ENCODE assay signal across 10 cellular contexts in the genomic region with DNA sequence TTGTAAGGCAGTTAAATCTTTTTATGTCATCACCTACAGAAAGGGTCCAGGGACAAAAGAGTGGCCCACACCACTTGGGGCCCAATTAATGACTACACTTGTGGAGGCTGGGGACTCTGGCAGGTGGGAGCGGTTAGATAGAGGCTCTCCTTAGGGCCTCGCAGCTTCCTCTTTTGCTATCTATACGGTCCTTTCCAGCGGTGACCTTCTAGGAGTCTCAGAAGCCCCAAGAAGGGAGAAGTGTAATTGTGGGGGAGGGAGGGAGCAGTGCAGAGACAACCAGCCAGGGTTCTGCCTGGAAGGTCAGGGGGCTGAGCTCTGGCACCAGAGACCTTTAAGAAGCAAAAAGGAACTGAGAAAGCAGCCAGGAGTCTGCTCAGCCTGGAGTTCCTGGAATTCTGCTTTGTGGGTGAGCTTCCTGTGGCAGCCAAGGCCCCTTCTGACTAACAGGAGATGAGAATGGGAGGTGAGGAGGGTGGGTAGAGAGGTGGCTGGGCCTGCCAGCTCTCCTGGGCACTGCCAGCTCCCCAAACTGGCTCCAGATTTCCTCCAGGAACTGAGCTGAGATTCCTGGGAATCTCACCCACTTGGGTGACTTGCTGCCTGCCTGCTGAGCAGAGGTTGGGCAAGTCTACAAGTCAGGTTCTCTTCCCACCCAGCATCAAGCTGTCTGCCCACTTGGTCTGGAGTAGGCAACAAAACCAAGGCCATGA. TPM values are rescaled to one million over a fixed set of nuclear protein-coding genes. Genes with fewer than 3 reads are reported as not detected.
DNase-seq lines count a peak whose midpoint lies in the region; ATAC-seq and TF ChIP-seq lines count a peak whose summit lies in the region.
"Had no signal": no experiment of that assay in that cellular context is flagged by ENCODE, and none has a peak within 500 bp of the region (broad histone marks: within the 10 kb centered on the region; RNA-seq: fewer than 3 reads in every experiment).

No MANE protein-coding gene starts in this region.

- peak; percentile 75 for ATAC-seq in stimulated activated naive CD8-positive, alpha-beta T cell treated with anti-CD3 and anti-CD28 coated beads, Interleukin-15, Interleukin-2, amounts not matched to agents 100 U/mL and 50 U/mL, for 24 hours
- ATAC-seq in stimulated activated naive CD8-positive, alpha-beta T cell treated with anti-CD3 and anti-CD28 coated beads, Interleukin-15, amount 100 ng/mL, for 72 hours: no peak
- ATAC-seq in Panc1: no peak; the same call in 1 of the 2 replicates
- ATAC-seq in heart left ventricle: peak in 3 of 4 donors; percentile 24 to 43 (median 36)
- no peak for ATAC-seq in HG03521 (IDR thresholded peaks at IDR 0.05; ENCODE audit: unreplicated experiment)

- intact Hi-C loops in Panc1 (cut with micrococcal nuclease; ENCODE audit: unreplicated experiment): no loop called here
- intact Hi-C loops in heart left ventricle (cut with DNase I): no loop called here

- H3K4me3 Mint-ChIP-seq in stimulated activated naive CD8-positive, alpha-beta T cell treated with anti-CD3 and anti-CD28 coated beads, Interleukin-15, amount 100 ng/mL, for 72 hours: peak overlapping the region in 1 of 2 donors; percentile 66
- H3K4me3 Mint-ChIP-seq: brain had no signal

- H3K9me3 ChIP-seq in Panc1 (ENCODE audit: control insufficient read depth, insufficient read depth, low read depth, low read length): no peaks in the 10 kb centered on the region
- no peaks in the 10 kb centered on the region for H3K9me3 ChIP-seq in heart left ventricle

- no peak for TF ChIP-seq CTCF in Panc1 (IDR thresholded peaks at IDR 0.05)
- TF ChIP-seq CTCF in heart left ventricle (IDR thresholded peaks at IDR 0.05): no peak
- TF ChIP-seq CTCF in brain microvascular endothelial cell (IDR thresholded peaks at IDR 0.05; ENCODE audit: low read depth, low read length, missing control alignments): no peak

- no peak overlapping the region for H3K4me3 ChIP-seq in Panc1 (ENCODE audit: low read depth in 2 of 2, low read length in 2 of 2)
- H3K4me3 ChIP-seq in heart left ventricle: no peak overlapping the region
- H3K4me3 ChIP-seq in brain microvascular endothelial cell (ENCODE audit: low read depth, low read length): no peak overlapping the region
- H3K4me3 ChIP-seq: SK-N-MC had no signal

- DNase-seq in stimulated activated naive CD8-positive, alpha-beta T cell treated with anti-CD3 and anti-CD28 coated beads, Interleukin-15, Interleukin-2, amounts not matched to agents 100 U/mL and 50 U/mL, for 24 hours: no peak
- DNase-seq in stimulated activated naive CD8-positive, alpha-beta T cell treated with anti-CD3 and anti-CD28 coated beads, Interleukin-15, amount 100 ng/mL, for 72 hours: no peak
- no peak for DNase-seq in Panc1 (ENCODE audit: low read depth, low spot score)
- no peak for DNase-seq in heart left ventricle
- DNase-seq in NCI-H128 (lab: John Stamatoyannopoulos, UW; ENCODE audit: unreplicated experiment): no peak
- DNase-seq in activated naive CD4-positive, alpha-beta T cell treated with Interleukin-2 at 50 U/mL for 16 hours: no peak
- no peak for DNase-seq in brain microvascular endothelial cell

- peak overlapping the region in 1 of 2 donors; percentile 86 for H3K27ac Mint-ChIP-seq in stimulated activated naive CD8-positive, alpha-beta T cell treated with anti-CD3 and anti-CD28 coated beads, Interleukin-15, amount 100 ng/mL, for 72 hours

- POLR2A ChIA-PET in Panc1 (lab: Charles Lee): interaction anchor here (0.6 kb wide), 1 partner anchor 24 kb away, joined by 3 read pairs; no protein-coding TSS in a partner anchor

- in situ Hi-C loops in Panc1 (cut with HindIII; ENCODE audit: low pct_unique_long_range_greater_than_20kb, low sequenced_read_pairs): no loop called here
- in situ Hi-C loops in brain microvascular endothelial cell (cut with HindIII; ENCODE audit: low pct_ligation_motif_present, low sequenced_read_pairs): no loop called here

- no TSS peak for BruUV-seq in Panc1 (replicated peaks; lab: Mats Ljungman, UMichigan)

- no peaks in the 10 kb centered on the region for H3K9me3 Mint-ChIP-seq in stimulated activated naive CD8-positive, alpha-beta T cell treated with anti-CD3 and anti-CD28 coated beads, Interleukin-15, amount 100 ng/mL, for 72 hours
- H3K9me3 Mint-ChIP-seq: brain had no signal

- H3K36me3 ChIP-seq in Panc1 (ENCODE audit: control insufficient read depth, insufficient read depth, low read length) (no peaks in the 10 kb centered on the region), heart left ventricle (no peaks in the 10 kb centered on the region), brain microvascular endothelial cell (replicated peaks) (no peaks in the 10 kb centered on the region)

- CTCF ChIA-PET in Panc1 (lab: Charles Lee): no interaction called here

- 51 to 70% (median 59%) methylated on average over 4 of the region's 4 CpGs for WGBS in heart left ventricle, 4 donors

- TF ChIP-seq POLR2A in heart left ventricle (IDR thresholded peaks at IDR 0.05): no peak

- H3K27me3 Mint-ChIP-seq in stimulated activated naive CD8-positive, alpha-beta T cell treated with anti-CD3 and anti-CD28 coated beads, Interleukin-15, amount 100 ng/mL, for 72 hours: no peaks in the 10 kb centered on the region

- peaks cover 16% of the 10 kb centered on the region for H3K4me1 ChIP-seq in Panc1 (ENCODE audit: control insufficient read depth, insufficient read depth, low read length)
- H3K4me1 ChIP-seq in heart left ventricle: peaks cover 0 to 35% (median 8%) of the 10 kb centered on the region in 12 donors

- H3K27ac ChIP-seq in Panc1 (ENCODE audit: low read length): peak overlapping the region; percentile 80
- peak overlapping the region in 3 of 12 donors; percentile 19 to 52 (median 34) for H3K27ac ChIP-seq in heart left ventricle
- H3K27ac ChIP-seq in brain microvascular endothelial cell: no peak overlapping the region
- H3K27ac ChIP-seq: SK-N-MC had no signal

- H3K27me3 ChIP-seq in Panc1 (ENCODE audit: control insufficient read depth, insufficient read depth, low read length): no peaks in the 10 kb centered on the region
- H3K27me3 ChIP-seq in heart left ventricle: no peaks in the 10 kb centered on the region
- no peaks in the 10 kb centered on the region for H3K27me3 ChIP-seq in brain microvascular endothelial cell (replicated peaks)

- peaks cover 31% of the 10 kb centered on the region for H3K4me1 Mint-ChIP-seq in stimulated activated naive CD8-positive, alpha-beta T cell treated with anti-CD3 and anti-CD28 coated beads, Interleukin-15, amount 100 ng/mL, for 72 hours
- H3K4me1 Mint-ChIP-seq: brain had no signal

RNA-seq across cellular contexts. Expression of gene MAP3K14, which starts 16.3 kb away (rescaled TPM):
- 80.8 TPM for total RNA-seq in Panc1 (2021; ENCODE audit: unreplicated experiment)
- 60.3 TPM for polyA plus RNA-seq in Panc1 (2012; ENCODE audit: insufficient read length)
- total RNA-seq in heart left ventricle: 10 to 100 TPM in 8 of 9 donors, 1 to 10 TPM in 1; 9.9 to 21.9 (median 12.7) TPM
- 10 to 100 TPM in 1 of 2 donors, 1 to 10 TPM in 1; 9.0 to 11.2 TPM for polyA plus RNA-seq in heart left ventricle

Comparison
In these comparisons a context has a peak if more than half of its experiments do, and no peak if none do; other contexts are left out.
1. ATAC-seq: peak in stimulated activated naive CD8-positive, alpha-beta T cell treated with anti-CD3 and anti-CD28 coated beads, Interleukin-15, Interleukin-2, amounts not matched to agents 100 U/mL and 50 U/mL, for 24 hours (single experiment) and heart left ventricle (3 of 4); none in stimulated activated naive CD8-positive, alpha-beta T cell treated with anti-CD3 and anti-CD28 coated beads, Interleukin-15, amount 100 ng/mL, for 72 hours (single experiment), Panc1 (single experiment) and HG03521 (single experiment).